ENCODE assay signal across 8 cellular contexts in genomic region chr15:84725001-84725491, GRCh38. TPM values are rescaled to one million over a fixed set of nuclear protein-coding genes. Genes with fewer than 3 reads are reported as not detected.
A peak's percentile ranks its signal among the peaks of the same experiment; 100 is the strongest.
DNase-seq lines count a peak whose midpoint lies in the region; ATAC-seq and TF ChIP-seq lines count a peak whose summit lies in the region.

No MANE protein-coding gene starts in this region.

- ATAC-seq in central memory CD8-positive, alpha-beta T cell (replicated peaks; ENCODE audit: extremely low read depth, poor library complexity, severe bottlenecking) = peak; percentile 86

- CTCF ChIA-PET in activated CD4-positive, alpha-beta T cell treated with anti-CD3 and anti-CD28 coated beads, Interleukin-2, amount 10 ng/mL, durations not matched to agents 7 days and 5 days (lab: Charles Lee) = interaction anchor here (1.7 to 3.1 kb wide), 3 partner anchors 10 to 15 kb away, joined by 4 to 8 read pairs (median 6); partner anchors contain the start of gene SEC11A

- H3K27ac Mint-ChIP-seq in activated CD4-positive, alpha-beta T cell treated with anti-CD3 and anti-CD28 coated beads, Interleukin-2, amount 10 ng/mL, durations not matched to agents 7 days and 5 days = peak overlapping the region; percentile 89
- peak overlapping the region; percentile 81 for H3K27ac Mint-ChIP-seq in central memory CD8-positive, alpha-beta T cell (ENCODE audit: low read depth)
- peak overlapping the region; percentile 91 for H3K27ac Mint-ChIP-seq in neural crest cell (ENCODE audit: unreplicated experiment)

- peak overlapping the region; percentile 34 for H3K4me3 Mint-ChIP-seq in activated CD4-positive, alpha-beta T cell treated with anti-CD3 and anti-CD28 coated beads, Interleukin-2, amount 10 ng/mL, durations not matched to agents 7 days and 5 days
- peak overlapping the region; percentile 64 for H3K4me3 Mint-ChIP-seq in central memory CD8-positive, alpha-beta T cell
- H3K4me3 Mint-ChIP-seq in neural crest cell = no peak overlapping the region

- H3K27me3 Mint-ChIP-seq in activated CD4-positive, alpha-beta T cell treated with anti-CD3 and anti-CD28 coated beads, Interleukin-2, amount 10 ng/mL, durations not matched to agents 7 days and 5 days = no peaks in the 10 kb centered on the region
- H3K27me3 Mint-ChIP-seq in central memory CD8-positive, alpha-beta T cell = no peaks in the 10 kb centered on the region
- H3K27me3 Mint-ChIP-seq in neural crest cell (ENCODE audit: low read depth) = no peaks in the 10 kb centered on the region

- no peak for TF ChIP-seq CTCF in neural crest cell (conservative IDR thresholded peaks at IDR 0.05)

- H3K36me3 Mint-ChIP-seq in activated CD4-positive, alpha-beta T cell treated with anti-CD3 and anti-CD28 coated beads, Interleukin-2, amount 10 ng/mL, durations not matched to agents 7 days and 5 days (ENCODE audit: low read depth) = peaks cover 1% of the 10 kb centered on the region
- no peaks in the 10 kb centered on the region for H3K36me3 Mint-ChIP-seq in central memory CD8-positive, alpha-beta T cell (ENCODE audit: insufficient read depth)
- H3K36me3 Mint-ChIP-seq in neural crest cell (ENCODE audit: low read depth) = no peaks in the 10 kb centered on the region

- DNase-seq in activated CD4-positive, alpha-beta T cell treated with anti-CD3 and anti-CD28 coated beads, Interleukin-2, amount 10 ng/mL, durations not matched to agents 7 days and 5 days = peak; percentile 58
- DNase-seq in activated CD4-positive, alpha-beta T cell treated with anti-CD3 and anti-CD28 coated beads, Interleukin-2, amount 50 U/mL, for 1 hour = no peak
- DNase-seq in NCI-H226 = peak; percentile 91
- DNase-seq in central memory CD8-positive, alpha-beta T cell (ENCODE audit: low spot score in 2 of 2) = no peak
- DNase-seq in neural crest cell (ENCODE audit: low read depth, low spot score) = no peak
- DNase-seq in SHP77 treated with DMSO at 0.1 percent for 48 hours (lab: John Stamatoyannopoulos, UW) = no peak
- DNase-seq in NCI-H345 (lab: John Stamatoyannopoulos, UW) = no peak
- DNase-seq in NCI-H187 treated with DMSO at 0.1 percent for 48 hours (lab: John Stamatoyannopoulos, UW) = no peak

- H3K4me1 Mint-ChIP-seq in activated CD4-positive, alpha-beta T cell treated with anti-CD3 and anti-CD28 coated beads, Interleukin-2, amount 10 ng/mL, durations not matched to agents 7 days and 5 days = peaks cover 64% of the 10 kb centered on the region
- H3K4me1 Mint-ChIP-seq in central memory CD8-positive, alpha-beta T cell = peaks cover 60% of the 10 kb centered on the region
- peaks cover 9% of the 10 kb centered on the region for H3K4me1 Mint-ChIP-seq in neural crest cell

- POLR2A ChIA-PET in activated CD4-positive, alpha-beta T cell treated with anti-CD3 and anti-CD28 coated beads, Interleukin-2, amount 10 ng/mL, durations not matched to agents 7 days and 5 days (lab: Charles Lee) = interaction anchor here (0.6 to 0.8 kb wide), 2 partner anchors 8 to 10 kb away, joined by 3 to 4 read pairs; no protein-coding TSS in a partner anchor

- no peaks in the 10 kb centered on the region for H3K9me3 Mint-ChIP-seq in activated CD4-positive, alpha-beta T cell treated with anti-CD3 and anti-CD28 coated beads, Interleukin-2, amount 10 ng/mL, durations not matched to agents 7 days and 5 days
- H3K9me3 Mint-ChIP-seq in central memory CD8-positive, alpha-beta T cell = no peaks in the 10 kb centered on the region
- H3K9me3 Mint-ChIP-seq in neural crest cell = no peaks in the 10 kb centered on the region

RNA-seq across cellular contexts. Expression of gene SEC11A, which starts 9.1 kb away (rescaled TPM):
- total RNA-seq in activated CD4-positive, alpha-beta T cell treated with anti-CD3 and anti-CD28 coated beads, Interleukin-2, amount 10 ng/mL, durations not matched to agents 7 days and 5 days = 100 to 1,000 TPM; 110 to 119 TPM
- total RNA-seq in neural crest cell = 200 and 201 TPM in 2 replicates

RNA-seq across cellular contexts. Expression of gene ZNF592, which starts 23.3 kb away (rescaled TPM):
- total RNA-seq in activated CD4-positive, alpha-beta T cell treated with anti-CD3 and anti-CD28 coated beads, Interleukin-2, amount 10 ng/mL, durations not matched to agents 7 days and 5 days = 10 to 100 TPM; 44.3 to 51.9 TPM
- total RNA-seq in neural crest cell = 34.7 and 35.7 TPM in 2 replicates

Comparison
In these comparisons a context has a peak if more than half of its experiments do, and no peak if none do; other contexts are left out.
1. DNase-seq: peak in activated CD4-positive, alpha-beta T cell treated with anti-CD3 and anti-CD28 coated beads, Interleukin-2, amount 10 ng/mL, durations not matched to agents 7 days and 5 days (single experiment) and NCI-H226 (single experiment); none in activated CD4-positive, alpha-beta T cell treated with anti-CD3 and anti-CD28 coated beads, Interleukin-2, amount 50 U/mL, for 1 hour (single experiment), central memory CD8-positive, alpha-beta T cell (0 of 2), neural crest cell (single experiment), SHP77 treated with DMSO at 0.1 percent for 48 hours (single experiment), NCI-H345 (single experiment) and NCI-H187 treated with DMSO at 0.1 percent for 48 hours (single experiment).
2. Peak in every context shown above with its lines, with median percentiles within 50 percentile points of each other: H3K27ac Mint-ChIP-seq.